13 cellular contexts compared by ENCODE assay signal in genomic region chr2:33219850-33220275, GRCh38.
DNase-seq lines count a peak whose midpoint lies in the region; ATAC-seq and TF ChIP-seq lines count a peak whose summit lies in the region.
"Had no signal": no experiment of that assay in that cellular context is flagged by ENCODE, and none has a peak within 500 bp of the region (broad histone marks: within the 10 kb centered on the region; RNA-seq: fewer than 3 reads in every experiment).

No MANE protein-coding gene starts in this region.

- CTCF ChIA-PET in WTC11 (lab: Charles Lee): no interaction called here

- WGBS in gastroesophageal sphincter (ENCODE audit: low coverage in 1 of 2), 2 donors: 62 to 72% methylated on average over 2 of the region's 2 CpGs

- no peak overlapping the region for H3K4me3 ChIP-seq in cardiac muscle cell
- no peak overlapping the region for H3K4me3 ChIP-seq in gastroesophageal sphincter
- H3K4me3 ChIP-seq in tibial artery: no peak overlapping the region
- H3K4me3 ChIP-seq: hepatocyte had no signal

- POLR2A ChIA-PET in WTC11 (lab: Charles Lee): no interaction called here

- peaks cover 23% of the 10 kb centered on the region for H3K36me3 ChIP-seq in cardiac muscle cell
- H3K36me3 ChIP-seq in gastroesophageal sphincter: peaks cover 0 to 18% of the 10 kb centered on the region in 2 donors
- H3K36me3 ChIP-seq in tibial artery: peaks cover 0 to 16% (median 14%) of the 10 kb centered on the region in 3 donors

- no peaks in the 10 kb centered on the region for H3K27me3 Mint-ChIP-seq in WTC11 (ENCODE audit: low read depth)

- no peak overlapping the region for H3K4me3 Mint-ChIP-seq in WTC11

- H3K27ac ChIP-seq in cardiac muscle cell (peak overlapping the region; percentile 31), gastroesophageal sphincter (peak overlapping the region in 3 of 4 donors; percentile 5 to 35 (median 29)), tibial artery (peak overlapping the region; percentile 85 to 90)
- H3K27ac ChIP-seq: hepatocyte, parathyroid adenoma, SK-N-MC had no signal

- H3K36me3 Mint-ChIP-seq in WTC11: no peaks in the 10 kb centered on the region

- H3K9me3 ChIP-seq in cardiac muscle cell (ENCODE audit: low read depth) (no peaks in the 10 kb centered on the region), gastroesophageal sphincter (no peaks in the 10 kb centered on the region), tibial artery (no peaks in the 10 kb centered on the region)

- ATAC-seq in left cardiac atrium: no peak
- no peak for ATAC-seq in WTC11
- ATAC-seq in gastroesophageal sphincter: no peak
- ATAC-seq in HG02981 (IDR thresholded peaks at IDR 0.05; ENCODE audit: unreplicated experiment): no peak
- ATAC-seq in HG02973 (IDR thresholded peaks at IDR 0.05; ENCODE audit: unreplicated experiment): no peak
- ATAC-seq: activated CD4-positive, CD25-positive, alpha-beta regulatory T cell treated with anti-CD3 and anti-CD28 coated beads, Interleukin-2, amount 50 U/mL, for 24 hours had no signal

- H3K27ac Mint-ChIP-seq in WTC11: peak overlapping the region; percentile 52

- peaks cover 15% of the 10 kb centered on the region for H3K4me1 ChIP-seq in cardiac muscle cell (ENCODE audit: low read depth)
- H3K4me1 ChIP-seq in gastroesophageal sphincter: peaks cover 4 to 55% (median 17%) of the 10 kb centered on the region in 3 donors
- H3K4me1 ChIP-seq in tibial artery: peaks cover 0 to 97% (median 56%) of the 10 kb centered on the region in 4 donors
- H3K4me1 ChIP-seq: parathyroid adenoma had no signal

- H3K9me3 Mint-ChIP-seq in WTC11: no peaks in the 10 kb centered on the region; the same call in 1 of the 2 replicates

- TF ChIP-seq EP300 in gastroesophageal sphincter (IDR thresholded peaks at IDR 0.05): no peak

- intact Hi-C loops in left cardiac atrium (cut with DNase I) (no loop called here), tibial artery (cut with DNase I; ENCODE audit: low total_unique reads) (loop anchor here (10.0 kb wide), 2 partner anchors 55 to 145 kb away; no protein-coding TSS in a partner anchor)

- DNase-seq in cardiac muscle cell (ENCODE audit: low read depth in 1 of 2, low spot score in 1 of 2): peak in 1 of 2 donors; percentile 18
- no peak for DNase-seq in left cardiac atrium
- no peak for DNase-seq in WTC11 (ENCODE audit: low spot score)
- DNase-seq in tibial artery: no peak
- DNase-seq in NCI-H226: no peak
- DNase-seq: NCI-H1694 had no signal

- no peaks in the 10 kb centered on the region for H3K27me3 ChIP-seq in cardiac muscle cell
- no peaks in the 10 kb centered on the region for H3K27me3 ChIP-seq in gastroesophageal sphincter
- no peaks in the 10 kb centered on the region for H3K27me3 ChIP-seq in tibial artery
- H3K27me3 ChIP-seq: hepatocyte had no signal

- peaks cover 29% of the 10 kb centered on the region for H3K4me1 Mint-ChIP-seq in WTC11

- no peak for TF ChIP-seq POLR2A in gastroesophageal sphincter (IDR thresholded peaks at IDR 0.05)

- TF ChIP-seq CTCF in cardiac muscle cell (IDR thresholded peaks at IDR 0.05; ENCODE audit: low read depth, low read length) (no peak), WTC11 (IDR thresholded peaks at IDR 0.05) (no peak), gastroesophageal sphincter (IDR thresholded peaks at IDR 0.05) (no peak), tibial artery (IDR thresholded peaks at IDR 0.05) (no peak)

TF ChIP-seq in WTC11, 78 proteins besides CTCF, POLR2A, EP300 and RAD21:
- TF ChIP-seq, protein P1, sequence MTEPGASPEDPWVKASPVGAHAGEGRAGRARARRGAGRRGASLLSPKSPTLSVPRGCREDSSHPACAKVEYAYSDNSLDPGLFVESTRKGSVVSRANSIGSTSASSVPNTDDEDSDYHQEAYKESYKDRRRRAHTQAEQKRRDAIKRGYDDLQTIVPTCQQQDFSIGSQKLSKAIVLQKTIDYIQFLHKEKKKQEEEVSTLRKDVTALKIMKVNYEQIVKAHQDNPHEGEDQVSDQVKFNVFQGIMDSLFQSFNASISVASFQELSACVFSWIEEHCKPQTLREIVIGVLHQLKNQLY (CRISPR knock-in tag; IDR thresholded peaks at IDR 0.05): no peak
- TF ChIP-seq, protein P2, sequence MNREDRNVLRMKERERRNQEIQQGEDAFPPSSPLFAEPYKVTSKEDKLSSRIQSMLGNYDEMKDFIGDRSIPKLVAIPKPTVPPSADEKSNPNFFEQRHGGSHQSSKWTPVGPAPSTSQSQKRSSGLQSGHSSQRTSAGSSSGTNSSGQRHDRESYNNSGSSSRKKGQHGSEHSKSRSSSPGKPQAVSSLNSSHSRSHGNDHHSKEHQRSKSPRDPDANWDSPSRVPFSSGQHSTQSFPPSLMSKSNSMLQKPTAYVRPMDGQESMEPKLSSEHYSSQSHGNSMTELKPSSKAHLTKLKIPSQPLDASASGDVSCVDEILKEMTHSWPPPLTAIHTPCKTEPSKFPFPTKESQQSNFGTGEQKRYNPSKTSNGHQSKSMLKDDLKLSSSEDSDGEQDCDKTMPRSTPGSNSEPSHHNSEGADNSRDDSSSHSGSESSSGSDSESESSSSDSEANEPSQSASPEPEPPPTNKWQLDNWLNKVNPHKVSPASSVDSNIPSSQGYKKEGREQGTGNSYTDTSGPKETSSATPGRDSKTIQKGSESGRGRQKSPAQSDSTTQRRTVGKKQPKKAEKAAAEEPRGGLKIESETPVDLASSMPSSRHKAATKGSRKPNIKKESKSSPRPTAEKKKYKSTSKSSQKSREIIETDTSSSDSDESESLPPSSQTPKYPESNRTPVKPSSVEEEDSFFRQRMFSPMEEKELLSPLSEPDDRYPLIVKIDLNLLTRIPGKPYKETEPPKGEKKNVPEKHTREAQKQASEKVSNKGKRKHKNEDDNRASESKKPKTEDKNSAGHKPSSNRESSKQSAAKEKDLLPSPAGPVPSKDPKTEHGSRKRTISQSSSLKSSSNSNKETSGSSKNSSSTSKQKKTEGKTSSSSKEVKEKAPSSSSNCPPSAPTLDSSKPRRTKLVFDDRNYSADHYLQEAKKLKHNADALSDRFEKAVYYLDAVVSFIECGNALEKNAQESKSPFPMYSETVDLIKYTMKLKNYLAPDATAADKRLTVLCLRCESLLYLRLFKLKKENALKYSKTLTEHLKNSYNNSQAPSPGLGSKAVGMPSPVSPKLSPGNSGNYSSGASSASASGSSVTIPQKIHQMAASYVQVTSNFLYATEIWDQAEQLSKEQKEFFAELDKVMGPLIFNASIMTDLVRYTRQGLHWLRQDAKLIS (CRISPR knock-in tag; IDR thresholded peaks at IDR 0.05; ENCODE audit: borderline replicate concordance): no peak
- TF ChIP-seq NFYB (CRISPR knock-in tag; conservative IDR thresholded peaks at IDR 0.05; ENCODE audit: low read depth) (no peak), ATF6 (CRISPR knock-in tag; IDR thresholded peaks at IDR 0.05) (no peak), ERG (CRISPR knock-in tag; IDR thresholded peaks at IDR 0.05) (no peak), OVOL2 (CRISPR knock-in tag; IDR thresholded peaks at IDR 0.05; ENCODE audit: borderline replicate concordance) (no peak), NR2C2 (CRISPR knock-in tag; IDR thresholded peaks at IDR 0.05) (no peak), TEAD4 (CRISPR knock-in tag; IDR thresholded peaks at IDR 0.05) (no peak), IRF2 (CRISPR knock-in tag; IDR thresholded peaks at IDR 0.05; ENCODE audit: borderline replicate concordance, low read depth) (no peak), ZNF121 (CRISPR knock-in tag; IDR thresholded peaks at IDR 0.05) (no peak), ZNF138 (CRISPR knock-in tag; conservative IDR thresholded peaks at IDR 0.05) (no peak), FOXJ3 (CRISPR knock-in tag; IDR thresholded peaks at IDR 0.05; ENCODE audit: borderline replicate concordance) (no peak), GTF2I (CRISPR knock-in tag; conservative IDR thresholded peaks at IDR 0.05) (no peak)

Comparison
In these comparisons a context has a peak if more than half of its experiments do, and no peak if none do; other contexts are left out.
1. H3K27ac ChIP-seq: peak in every context shown above with its lines; median percentile 88 in tibial artery; 31 in cardiac muscle cell; 29 in gastroesophageal sphincter.